ENCODE assay signal across 18 cellular contexts in genomic region chr16:75660321-75660720, GRCh38. TPM values are rescaled to one million over a fixed set of nuclear protein-coding genes. Genes with fewer than 3 reads are reported as not detected.
"Had no signal": no experiment of that assay in that cellular context is flagged by ENCODE, and none has a peak within 500 bp of the region (broad histone marks: within the 10 kb centered on the region; RNA-seq: fewer than 3 reads in every experiment).

No MANE protein-coding gene starts in this region.

- H3K27me3 Mint-ChIP-seq: activated CD4-positive, alpha-beta T cell treated with anti-CD3 and anti-CD28 coated beads, Interleukin-2, amount 10 ng/mL, durations not matched to agents 24 days and 14 days; activated naive CD4-positive, alpha-beta T cell treated with anti-CD3 and anti-CD28 coated beads, Interleukin-2, amount 50 U/mL, for 24 hours; naive thymus-derived CD8-positive, alpha-beta T cell; stimulated activated naive CD8-positive, alpha-beta T cell treated with anti-CD3 and anti-CD28 coated beads, Interleukin-15, Interleukin-2, amounts not matched to agents 100 ng/mL and 50 ng/mL, for 24 hours; T-helper 17 cell had no signal

- H3K9me3 ChIP-seq: ascending aorta, heart right ventricle had no signal

- H3K4me3 Mint-ChIP-seq: activated CD4-positive, alpha-beta T cell treated with anti-CD3 and anti-CD28 coated beads, Interleukin-2, amount 10 ng/mL, durations not matched to agents 24 days and 14 days; activated naive CD4-positive, alpha-beta T cell treated with anti-CD3 and anti-CD28 coated beads, Interleukin-2, amount 50 U/mL, for 24 hours; naive thymus-derived CD8-positive, alpha-beta T cell; stimulated activated naive CD8-positive, alpha-beta T cell treated with anti-CD3 and anti-CD28 coated beads, Interleukin-15, Interleukin-2, amounts not matched to agents 100 ng/mL and 50 ng/mL, for 24 hours; T-helper 17 cell; WTC11 had no signal

- H3K27ac Mint-ChIP-seq: activated CD4-positive, alpha-beta T cell treated with anti-CD3 and anti-CD28 coated beads, Interleukin-2, amount 10 ng/mL, durations not matched to agents 24 days and 14 days; activated naive CD4-positive, alpha-beta T cell treated with anti-CD3 and anti-CD28 coated beads, Interleukin-2, amount 50 U/mL, for 24 hours; activated T-helper 2 cell treated with anti-CD3 and anti-CD28 coated beads, Interferon-gamma antibody, Interleukin-2, Interleukin-4, amounts not matched to agents 10 μg/mL and 5 μg/mL and 100 μg/mL, durations not matched to agents 14 hours and 24 hours and 36 hours; stimulated activated naive CD8-positive, alpha-beta T cell treated with anti-CD3 and anti-CD28 coated beads, Interleukin-15, Interleukin-2, amounts not matched to agents 100 ng/mL and 50 ng/mL, for 24 hours; T-helper 17 cell; WTC11 had no signal

- H3K27me3 ChIP-seq: ascending aorta, heart right ventricle had no signal

- H3K4me1 Mint-ChIP-seq: WTC11 had no signal

- H3K9me3 Mint-ChIP-seq: activated CD4-positive, alpha-beta T cell treated with anti-CD3 and anti-CD28 coated beads, Interleukin-2, amount 10 ng/mL, durations not matched to agents 24 days and 14 days; activated naive CD4-positive, alpha-beta T cell treated with anti-CD3 and anti-CD28 coated beads, Interleukin-2, amount 50 U/mL, for 24 hours; activated T-helper 2 cell treated with anti-CD3 and anti-CD28 coated beads, Interferon-gamma antibody, Interleukin-2, Interleukin-4, amounts not matched to agents 10 μg/mL and 5 μg/mL and 100 μg/mL, durations not matched to agents 14 hours and 24 hours and 36 hours; naive thymus-derived CD8-positive, alpha-beta T cell; stimulated activated naive CD8-positive, alpha-beta T cell treated with anti-CD3 and anti-CD28 coated beads, Interleukin-15, Interleukin-2, amounts not matched to agents 100 ng/mL and 50 ng/mL, for 24 hours had no signal

- DNase-seq: activated CD4-positive, alpha-beta T cell treated with anti-CD3 and anti-CD28 coated beads, Interleukin-2, amount 10 ng/mL, durations not matched to agents 24 days and 14 days; activated CD8-positive, alpha-beta memory T cell treated with anti-CD3 and anti-CD28 coated beads for 24 hours; foreskin melanocyte; heart right ventricle; islet precursor cell; naive thymus-derived CD8-positive, alpha-beta T cell; stimulated activated CD4-positive, alpha-beta T cell treated with anti-CD3 and anti-CD28 coated beads, Interleukin-15, amount 100 ng/mL, for 24 hours; stimulated activated CD4-positive, alpha-beta T cell treated with anti-CD3 and anti-CD28 coated beads, Interleukin-4, amount 100 ng/mL, for 24 hours; T-helper 17 cell had no signal

- ATAC-seq: naive thymus-derived CD8-positive, alpha-beta T cell; T-helper 17 cell; WTC11 had no signal

- H3K4me3 ChIP-seq: ascending aorta, heart right ventricle had no signal

- H3K4me1 ChIP-seq: ascending aorta had no signal

RNA-seq across cellular contexts. Expression of gene CPHXL2, which starts 16.5 kb away (rescaled TPM):
- total RNA-seq: activated CD4-positive, alpha-beta T cell treated with anti-CD3 and anti-CD28 coated beads, Interleukin-2, amount 10 ng/mL, durations not matched to agents 24 days and 14 days; activated T-helper 2 cell treated with anti-CD3 and anti-CD28 coated beads, Interferon-gamma antibody, Interleukin-2, Interleukin-4, amounts not matched to agents 10 μg/mL and 5 μg/mL and 100 μg/mL, durations not matched to agents 14 hours and 24 hours and 36 hours; ascending aorta; bronchial epithelial cell; heart right ventricle; lower leg skin; naive thymus-derived CD8-positive, alpha-beta T cell; pulmonary artery endothelial cell; T-helper 17 cell; WTC11 had no signal
- polyA plus RNA-seq: heart right ventricle; naive thymus-derived CD8-positive, alpha-beta T cell; thymus had no signal

RNA-seq across cellular contexts. Expression of gene DUXB, which starts 40.9 kb away (rescaled TPM):
- total RNA-seq: activated CD4-positive, alpha-beta T cell treated with anti-CD3 and anti-CD28 coated beads, Interleukin-2, amount 10 ng/mL, durations not matched to agents 24 days and 14 days; activated T-helper 2 cell treated with anti-CD3 and anti-CD28 coated beads, Interferon-gamma antibody, Interleukin-2, Interleukin-4, amounts not matched to agents 10 μg/mL and 5 μg/mL and 100 μg/mL, durations not matched to agents 14 hours and 24 hours and 36 hours; ascending aorta; bronchial epithelial cell; heart right ventricle; lower leg skin; naive thymus-derived CD8-positive, alpha-beta T cell; pulmonary artery endothelial cell; T-helper 17 cell; WTC11 had no signal
- polyA plus RNA-seq: heart right ventricle; naive thymus-derived CD8-positive, alpha-beta T cell had no signal
